ENCODE assay signal across 7 cellular contexts in the genomic region with DNA sequence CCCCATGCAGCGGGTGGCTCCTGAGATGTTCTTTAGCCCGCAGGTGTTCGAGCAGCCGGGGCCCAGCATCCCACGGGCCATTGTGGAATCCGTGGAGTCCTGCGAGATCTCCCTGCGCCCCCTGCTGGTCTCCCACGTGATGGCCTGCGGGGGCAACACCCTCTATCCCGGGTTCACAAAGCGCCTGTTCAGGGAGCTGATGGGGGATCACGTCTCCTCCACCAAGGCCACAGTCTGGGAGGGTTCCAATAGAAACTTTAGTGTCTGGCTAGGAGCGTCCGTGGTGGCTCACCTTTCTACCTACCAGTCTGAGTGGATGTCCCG.
DNase-seq lines count a peak whose midpoint lies in the region; ATAC-seq and TF ChIP-seq lines count a peak whose summit lies in the region.

No MANE protein-coding gene starts in this region.

- no peaks in the 10 kb centered on the region for H3K27me3 ChIP-seq in MG63

- TF ChIP-seq CTCF in GM12872 (IDR thresholded peaks at IDR 0.05; ENCODE audit: insufficient read depth, low read depth, low read length) (peak; percentile 75), choroid plexus epithelial cell (conservative IDR thresholded peaks at IDR 0.05; ENCODE audit: low read depth, low read length) (peak; percentile 80)

- DNase-seq in MG63, result peak; percentile 39
- DNase-seq in choroid plexus epithelial cell (ENCODE audit: low read depth), result peak; percentile 43
- DNase-seq in mesenteric fat pad (ENCODE audit: low spot score), result peak; percentile 87
- no peak for DNase-seq in pons (ENCODE audit: low spot score)

- no peak overlapping the region for H3K4me3 ChIP-seq in MG63
- no peak overlapping the region for H3K4me3 ChIP-seq in choroid plexus epithelial cell (ENCODE audit: low read depth, low read length)

- no peaks in the 10 kb centered on the region for H3K36me3 ChIP-seq in MG63

- ATAC-seq in HG02571 (IDR thresholded peaks at IDR 0.05; ENCODE audit: unreplicated experiment) (no peak), GM19452 (IDR thresholded peaks at IDR 0.05; ENCODE audit: unreplicated experiment) (no peak)

- no peaks in the 10 kb centered on the region for H3K9me3 ChIP-seq in MG63
